1 cellular context compared by ENCODE assay signal in genomic region chr19:33685541-33685940, GRCh38.
TF ChIP-seq lines count a peak whose summit lies in the region.

No MANE protein-coding gene starts in this region.

TF ChIP-seq in WTC11, 78 proteins besides CTCF, POLR2A, EP300 and RAD21 (continued from another document):
- TF ChIP-seq GRHL2 (CRISPR knock-in tag; IDR thresholded peaks at IDR 0.05; ENCODE audit: insufficient replicate concordance, severe bottlenecking) (no peak), KAT7 (CRISPR knock-in tag; IDR thresholded peaks at IDR 0.05; ENCODE audit: borderline replicate concordance) (no peak), AFF4 (CRISPR knock-in tag; IDR thresholded peaks at IDR 0.05; ENCODE audit: borderline replicate concordance) (no peak)
- TF ChIP-seq, protein P1, sequence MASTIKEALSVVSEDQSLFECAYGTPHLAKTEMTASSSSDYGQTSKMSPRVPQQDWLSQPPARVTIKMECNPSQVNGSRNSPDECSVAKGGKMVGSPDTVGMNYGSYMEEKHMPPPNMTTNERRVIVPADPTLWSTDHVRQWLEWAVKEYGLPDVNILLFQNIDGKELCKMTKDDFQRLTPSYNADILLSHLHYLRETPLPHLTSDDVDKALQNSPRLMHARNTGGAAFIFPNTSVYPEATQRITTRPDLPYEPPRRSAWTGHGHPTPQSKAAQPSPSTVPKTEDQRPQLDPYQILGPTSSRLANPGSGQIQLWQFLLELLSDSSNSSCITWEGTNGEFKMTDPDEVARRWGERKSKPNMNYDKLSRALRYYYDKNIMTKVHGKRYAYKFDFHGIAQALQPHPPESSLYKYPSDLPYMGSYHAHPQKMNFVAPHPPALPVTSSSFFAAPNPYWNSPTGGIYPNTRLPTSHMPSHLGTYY (CRISPR knock-in tag; IDR thresholded peaks at IDR 0.05), result no peak
